In the genomic region with DNA sequence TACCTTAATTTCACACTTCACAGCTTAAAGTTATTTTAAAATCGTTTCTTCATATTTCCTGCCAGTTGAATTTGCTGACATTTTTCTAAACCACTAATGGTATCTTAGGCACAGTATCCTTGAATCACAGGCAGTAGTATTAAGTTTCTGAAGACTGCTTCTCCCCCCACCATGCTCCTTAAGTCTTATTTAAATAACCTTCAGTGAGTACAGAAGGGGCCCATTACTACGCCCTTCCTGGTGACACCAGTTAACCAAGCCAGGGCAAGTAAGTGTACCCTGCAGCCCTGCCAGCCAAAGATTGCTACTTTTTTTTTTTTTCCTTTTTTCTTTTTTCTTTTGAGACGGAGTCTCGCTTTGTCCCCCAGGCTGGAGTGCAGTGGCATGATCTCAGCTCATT, we compare ENCODE assay signal across 21 cellular contexts. TPM values are rescaled to one million over a fixed set of nuclear protein-coding genes. Genes with fewer than 3 reads are reported as not detected.
DNase-seq lines count a peak whose midpoint lies in the region; ATAC-seq and TF ChIP-seq lines count a peak whose summit lies in the region.
"Had no signal": no experiment of that assay in that cellular context is flagged by ENCODE, and none has a peak within 500 bp of the region (broad histone marks: within the 10 kb centered on the region; RNA-seq: fewer than 3 reads in every experiment).

No MANE protein-coding gene starts in this region.

- no peaks in the 10 kb centered on the region for H3K9me3 ChIP-seq in Panc1 (ENCODE audit: control insufficient read depth, insufficient read depth, low read depth, low read length)
- H3K9me3 ChIP-seq: BLaER1 treated with 17β-estradiol and CSF1 and Interleukin-3, amounts not matched to agents 10 nM and 100 nM had no signal

- in situ Hi-C loops in Panc1 (cut with HindIII; ENCODE audit: low pct_unique_long_range_greater_than_20kb, low sequenced_read_pairs) = no loop called here

- DNase-seq in activated CD8-positive, alpha-beta memory T cell treated with anti-CD3 and anti-CD28 coated beads, Interleukin-2, amount 50 U/mL, for 48 hours = peak; percentile 17
- no peak for DNase-seq in activated CD8-positive, alpha-beta memory T cell treated with anti-CD3 and anti-CD28 coated beads, Interleukin-2, amount 50 U/mL, for 4 hours
- DNase-seq in Panc1 (ENCODE audit: low read depth, low spot score) (no peak), iris pigment epithelial cell (ENCODE audit: low read depth) (peak; percentile 20), progenitor cell of endocrine pancreas (ENCODE audit: low spot score, unreplicated experiment) (no peak), NCI-H774 (lab: John Stamatoyannopoulos, UW) (no peak), anterior cingulate cortex (lab: John Stamatoyannopoulos, UW) (no peak)
- DNase-seq: Calu3; CD8-positive, alpha-beta T cell; DMS 273 treated with DMSO at 0.1 percent for 48 hours; DMS53; DND-41; EL; HFFc6 had no signal

- peaks cover 11% of the 10 kb centered on the region for H3K4me1 Mint-ChIP-seq in progenitor cell of endocrine pancreas (ENCODE audit: low read depth)
- H3K4me1 Mint-ChIP-seq: GM23338 had no signal

- H3K27ac ChIP-seq in Panc1 (ENCODE audit: low read length) = no peak overlapping the region
- H3K27ac ChIP-seq: BLaER1 treated with 17β-estradiol and CSF1 and Interleukin-3, amounts not matched to agents 10 nM and 100 nM had no signal

- H3K4me3 ChIP-seq in Panc1 (ENCODE audit: low read depth in 2 of 2, low read length in 2 of 2) = no peak overlapping the region
- H3K4me3 ChIP-seq: BLaER1 treated with 17β-estradiol and CSF1 and Interleukin-3, amounts not matched to agents 10 nM and 100 nM; GM12878; GM23338 had no signal

- no peaks in the 10 kb centered on the region for H3K9me3 Mint-ChIP-seq in progenitor cell of endocrine pancreas (ENCODE audit: low read depth)
- H3K9me3 Mint-ChIP-seq: CD8-positive, alpha-beta T cell; GM23338; HFFc6; IgD-negative memory B cell had no signal

- H3K36me3 ChIP-seq in Panc1 (ENCODE audit: control insufficient read depth, insufficient read depth, low read length) = peaks cover 18% of the 10 kb centered on the region

- H3K27me3 ChIP-seq in Panc1 (ENCODE audit: control insufficient read depth, insufficient read depth, low read length) = no peaks in the 10 kb centered on the region
- H3K27me3 ChIP-seq: BLaER1 treated with 17β-estradiol and CSF1 and Interleukin-3, amounts not matched to agents 10 nM and 100 nM had no signal

- intact Hi-C loops in Panc1 (cut with micrococcal nuclease; ENCODE audit: unreplicated experiment) = no loop called here

- H3K4me3 Mint-ChIP-seq in progenitor cell of endocrine pancreas (ENCODE audit: low read depth) = no peak overlapping the region
- H3K4me3 Mint-ChIP-seq: B cell; CD8-positive, alpha-beta T cell; GM23338; HFFc6; IgD-negative memory B cell had no signal

- POLR2A ChIA-PET in Panc1 (lab: Charles Lee) = no interaction called here

- H3K27ac Mint-ChIP-seq in progenitor cell of endocrine pancreas = peak overlapping the region; percentile 34
- H3K27ac Mint-ChIP-seq: B cell, GM23338, HFFc6, IgD-negative memory B cell had no signal

- CTCF ChIA-PET in Panc1 (lab: Charles Lee) = no interaction called here

- H3K27me3 Mint-ChIP-seq in progenitor cell of endocrine pancreas = no peaks in the 10 kb centered on the region
- H3K27me3 Mint-ChIP-seq: B cell, IgD-negative memory B cell had no signal

- no TSS peak for BruUV-seq in Panc1 (replicated peaks; lab: Mats Ljungman, UMichigan)

- peaks cover 27% of the 10 kb centered on the region for H3K36me3 Mint-ChIP-seq in progenitor cell of endocrine pancreas (ENCODE audit: insufficient read depth)

- peak; percentile 39; the same call in 1 of the 2 replicates for ATAC-seq in Panc1
- no peak for ATAC-seq in HG03135 (IDR thresholded peaks at IDR 0.05; ENCODE audit: unreplicated experiment)
- ATAC-seq: CD8-positive, alpha-beta T cell; GM12878; GM23338; HCT116 had no signal

- no peaks in the 10 kb centered on the region for H3K4me1 ChIP-seq in Panc1 (ENCODE audit: control insufficient read depth, insufficient read depth, low read length)
- H3K4me1 ChIP-seq: BLaER1 treated with 17β-estradiol and CSF1 and Interleukin-3, amounts not matched to agents 10 nM and 100 nM had no signal

- TF ChIP-seq CTCF in Panc1 (IDR thresholded peaks at IDR 0.05) (no peak), progenitor cell of endocrine pancreas (IDR thresholded peaks at IDR 0.05; ENCODE audit: unreplicated experiment) (no peak)

RNA-seq across cellular contexts. Expression of gene KDM2A, which starts 19.9 kb away (rescaled TPM):
- 112 TPM for total RNA-seq in Panc1 (2021; ENCODE audit: unreplicated experiment)
- polyA plus RNA-seq in Panc1 (2012; ENCODE audit: insufficient read length) = 83.4 TPM
- total RNA-seq in progenitor cell of endocrine pancreas = 102 and 108 TPM in 2 replicates

Comparison
In these comparisons a context has a peak if more than half of its experiments do, and no peak if none do; other contexts are left out.
1. DNase-seq: peak in activated CD8-positive, alpha-beta memory T cell treated with anti-CD3 and anti-CD28 coated beads, Interleukin-2, amount 50 U/mL, for 48 hours (single experiment) and iris pigment epithelial cell (single experiment); none in activated CD8-positive, alpha-beta memory T cell treated with anti-CD3 and anti-CD28 coated beads, Interleukin-2, amount 50 U/mL, for 4 hours (single experiment), Panc1 (single experiment), progenitor cell of endocrine pancreas (single experiment), NCI-H774 (single experiment) and anterior cingulate cortex (0 of 58).